In the genomic region with DNA sequence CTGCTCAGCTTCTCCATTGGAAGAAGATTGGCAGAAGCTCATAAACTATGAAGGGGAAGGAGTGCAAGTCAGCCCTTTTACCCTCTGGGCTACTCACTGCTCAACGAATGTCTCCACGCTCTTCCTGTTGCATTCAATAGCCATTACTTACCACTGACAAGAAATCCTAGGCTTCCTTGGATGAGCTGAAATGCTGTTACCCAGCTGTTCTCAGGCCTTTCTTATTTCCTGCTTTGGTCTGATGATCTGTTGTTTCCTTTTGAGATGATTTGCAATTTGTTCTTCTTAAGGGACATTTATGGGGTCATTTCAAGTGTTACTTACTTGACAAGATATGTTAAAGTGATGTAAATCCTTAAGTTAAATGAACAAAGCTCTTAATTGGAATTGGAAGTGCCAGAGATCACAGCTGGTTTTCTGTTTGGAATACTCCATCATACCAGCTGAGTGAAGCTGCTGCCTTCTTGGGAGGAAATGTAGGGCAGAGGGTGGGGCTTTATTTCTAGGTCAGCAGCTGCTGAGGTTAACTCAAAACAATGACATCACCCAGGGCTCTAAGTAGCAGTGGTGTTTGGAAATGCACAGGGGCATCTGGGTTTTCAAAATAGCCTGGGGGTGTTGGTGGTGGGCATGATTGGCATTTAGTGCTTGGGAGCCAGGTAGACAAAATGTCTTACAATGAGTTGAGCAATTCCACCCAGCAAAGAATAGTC, we compare ENCODE assay signal across 1 cellular context.
TF ChIP-seq lines count a peak whose summit lies in the region.

No MANE protein-coding gene starts in this region.

TF ChIP-seq in WTC11, 78 proteins besides CTCF, POLR2A, EP300 and RAD21 (continued from another document):
- TF ChIP-seq KAT7 (CRISPR knock-in tag; IDR thresholded peaks at IDR 0.05; ENCODE audit: borderline replicate concordance) = no peak
- no peak for TF ChIP-seq FOXP1 (CRISPR knock-in tag; IDR thresholded peaks at IDR 0.05; ENCODE audit: borderline replicate concordance)
- TF ChIP-seq ZNF317 (CRISPR knock-in tag; IDR thresholded peaks at IDR 0.05; ENCODE audit: borderline replicate concordance, low read depth) = no peak
- TF ChIP-seq TEAD1 (CRISPR knock-in tag; IDR thresholded peaks at IDR 0.05) = no peak
